Comparison of ENCODE assay signal across 1 cellular context in genomic region chr6:31738048-31738979, GRCh38.
A peak's percentile ranks its signal among the peaks of the same experiment; 100 is the strongest.
TF ChIP-seq lines count a peak whose summit lies in the region.

No MANE protein-coding gene starts in this region.

TF ChIP-seq in GM12878, 131 proteins besides CTCF, POLR2A, EP300 and RAD21 (continues in another document):
- TF ChIP-seq NR2C1 (IDR thresholded peaks at IDR 0.05) (no peak), MYC (IDR thresholded peaks at IDR 0.05; ENCODE audit: insufficient read depth, insufficient read length, insufficient replicate concordance, low read length, severe bottlenecking) (no peak), KLF5 (IDR thresholded peaks at IDR 0.05; ENCODE audit: partially characterized antibody) (no peak), TCF3 (IDR thresholded peaks at IDR 0.05; ENCODE audit: borderline replicate concordance, insufficient read depth, low read depth, low read length) (no peak), BCL11A (IDR thresholded peaks at IDR 0.05; ENCODE audit: low read depth, low read length) (peak; percentile 66; the same call in 1 of the 2 replicates), IRF3 (IDR thresholded peaks at IDR 0.05) (no peak), YBX1 (IDR thresholded peaks at IDR 0.05) (no peak), USF2 (IDR thresholded peaks at IDR 0.05; ENCODE audit: borderline replicate concordance, low read depth, low read length) (no peak), CHD2 (IDR thresholded peaks at IDR 0.05; ENCODE audit: borderline replicate concordance, low read depth, low read length) (peak; percentile 37; the same call in 1 of the 2 replicates), TCF12 (IDR thresholded peaks at IDR 0.05; ENCODE audit: low read depth, low read length) (no peak), CBX5 (IDR thresholded peaks at IDR 0.05; ENCODE audit: low read depth) (no peak), KAT2A (conservative IDR thresholded peaks at IDR 0.05; ENCODE audit: control insufficient read depth, low read depth, low read length) (no peak), MAX (IDR thresholded peaks at IDR 0.05; ENCODE audit: low read depth, low read length) (no peak), FOXK2 (IDR thresholded peaks at IDR 0.05) (no peak), NFIC (IDR thresholded peaks at IDR 0.05; ENCODE audit: low read depth, low read length) (no peak), MEF2B (IDR thresholded peaks at IDR 0.05; ENCODE audit: partially characterized antibody, poor library complexity, severe bottlenecking) (peak; percentile 63), RB1 (IDR thresholded peaks at IDR 0.05; ENCODE audit: borderline replicate concordance) (no peak), MTA3 (IDR thresholded peaks at IDR 0.05; ENCODE audit: borderline replicate concordance, low read length) (no peak), ZZZ3 (IDR thresholded peaks at IDR 0.05; ENCODE audit: control insufficient read depth, insufficient read length, low read depth) (no peak), MEF2A (IDR thresholded peaks at IDR 0.05; ENCODE audit: insufficient read depth, low read depth, low read length) (0 out of 2 replicates have a peak, but pooled peaks have one; percentile 40), ATF3 (IDR thresholded peaks at IDR 0.05; ENCODE audit: borderline replicate concordance, extremely low read depth, low read depth, low read length) (no peak), REST (IDR thresholded peaks at IDR 0.05; ENCODE audit: low read depth, low read length) (no peak), SUZ12 (IDR thresholded peaks at IDR 0.05; ENCODE audit: unreplicated experiment) (no peak), DPF2 (IDR thresholded peaks at IDR 0.05) (peak; percentile 61), IRF5 (IDR thresholded peaks at IDR 0.05; ENCODE audit: borderline replicate concordance) (no peak; the same call in 1 of the 2 replicates), MLLT1 (IDR thresholded peaks at IDR 0.05) (peak; percentile 66; the same call in 1 of the 2 replicates), RELB (IDR thresholded peaks at IDR 0.05; ENCODE audit: low read depth) (peak; percentile 82), BMI1 (IDR thresholded peaks at IDR 0.05; ENCODE audit: borderline replicate concordance) (no peak; the same call in 1 of the 2 replicates), POU2F2 (IDR thresholded peaks at IDR 0.05; ENCODE audit: borderline replicate concordance, low read depth, low read length) (no peak), JUNB (IDR thresholded peaks at IDR 0.05) (no peak), TCF7 (IDR thresholded peaks at IDR 0.05; ENCODE audit: borderline replicate concordance) (no peak), SREBF1 (IDR thresholded peaks at IDR 0.05; ENCODE audit: low read length) (no peak), CREB1 (IDR thresholded peaks at IDR 0.05; ENCODE audit: low read depth) (no peak), IRF4 (IDR thresholded peaks at IDR 0.05; ENCODE audit: low read depth, low read length) (no peak), RAD51 (IDR thresholded peaks at IDR 0.05) (no peak; the same call in 1 of the 2 replicates), RELA (IDR thresholded peaks at IDR 0.05; ENCODE audit: borderline replicate concordance, partially characterized antibody) (no peak), TARDBP (IDR thresholded peaks at IDR 0.05; ENCODE audit: borderline replicate concordance) (no peak), ZBTB11 (CRISPR knock-in tag; IDR thresholded peaks at IDR 0.05) (no peak), CEBPZ (IDR thresholded peaks at IDR 0.05; ENCODE audit: low read depth, low read length) (no peak)
